In the genomic region with DNA sequence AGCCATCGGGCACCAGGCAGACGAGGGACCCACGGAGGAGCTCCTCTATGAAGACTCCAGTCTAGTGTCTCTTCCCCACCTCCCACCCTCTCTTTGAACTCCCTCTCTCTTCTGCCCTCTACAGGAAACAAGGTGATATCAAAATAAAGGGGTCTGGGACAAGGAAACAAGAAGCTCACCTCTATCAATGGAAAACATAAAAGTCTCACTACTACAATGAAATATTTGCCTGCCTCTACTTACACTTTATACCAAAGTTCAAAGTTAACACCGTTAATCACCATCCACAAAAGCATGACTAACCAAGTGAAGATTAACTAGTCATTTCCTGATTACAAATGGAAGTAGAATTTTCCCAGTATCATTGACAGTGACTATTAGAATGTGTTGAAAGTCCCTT, we compare ENCODE assay signal across 1 cellular context.
TF ChIP-seq lines count a peak whose summit lies in the region.

No MANE protein-coding gene starts in this region.

TF ChIP-seq in GM12878, 131 proteins besides CTCF, POLR2A, EP300 and RAD21 (continued from another document):
- TF ChIP-seq, protein P1, sequence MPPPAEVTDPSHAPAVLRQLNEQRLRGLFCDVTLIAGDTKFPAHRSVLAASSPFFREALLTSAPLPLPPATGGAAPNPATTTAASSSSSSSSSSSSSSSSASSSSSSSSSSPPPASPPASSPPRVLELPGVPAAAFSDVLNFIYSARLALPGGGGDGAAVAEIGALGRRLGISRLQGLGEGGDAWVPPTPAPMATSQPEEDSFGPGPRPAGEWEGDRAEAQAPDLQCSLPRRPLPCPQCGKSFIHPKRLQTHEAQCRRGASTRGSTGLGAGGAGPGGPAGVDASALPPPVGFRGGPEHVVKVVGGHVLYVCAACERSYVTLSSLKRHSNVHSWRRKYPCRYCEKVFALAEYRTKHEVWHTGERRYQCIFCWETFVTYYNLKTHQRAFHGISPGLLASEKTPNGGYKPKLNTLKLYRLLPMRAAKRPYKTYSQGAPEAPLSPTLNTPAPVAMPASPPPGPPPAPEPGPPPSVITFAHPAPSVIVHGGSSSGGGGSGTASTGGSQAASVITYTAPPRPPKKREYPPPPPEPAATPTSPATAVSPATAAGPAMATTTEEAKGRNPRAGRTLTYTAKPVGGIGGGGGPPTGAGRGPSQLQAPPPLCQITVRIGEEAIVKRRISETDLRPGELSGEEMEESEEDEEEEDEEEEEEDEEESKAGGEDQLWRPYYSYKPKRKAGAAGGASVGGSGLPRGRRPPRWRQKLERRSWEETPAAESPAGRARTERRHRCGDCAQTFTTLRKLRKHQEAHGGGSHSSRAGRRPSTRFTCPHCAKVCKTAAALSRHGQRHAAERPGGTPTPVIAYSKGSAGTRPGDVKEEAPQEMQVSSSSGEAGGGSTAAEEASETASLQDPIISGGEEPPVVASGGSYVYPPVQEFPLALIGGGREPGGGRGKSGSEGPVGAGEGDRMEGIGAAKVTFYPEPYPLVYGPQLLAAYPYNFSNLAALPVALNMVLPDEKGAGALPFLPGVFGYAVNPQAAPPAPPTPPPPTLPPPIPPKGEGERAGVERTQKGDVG (CRISPR knock-in tag; IDR thresholded peaks at IDR 0.05), result no peak
- TF ChIP-seq IKZF1 (conservative IDR thresholded peaks at IDR 0.05), result no peak
